26 cellular contexts compared by ENCODE assay signal in genomic region chr7:148457310-148457921, GRCh38.
"Had no signal": no experiment of that assay in that cellular context is flagged by ENCODE, and none has a peak within 500 bp of the region (broad histone marks: within the 10 kb centered on the region; RNA-seq: fewer than 3 reads in every experiment).

No MANE protein-coding gene starts in this region.

- H3K36me3 ChIP-seq: colonic mucosa, esophagus squamous epithelium, gastroesophageal sphincter had no signal

- H3K4me3 ChIP-seq: body of pancreas, colonic mucosa, esophagus squamous epithelium, gastroesophageal sphincter had no signal

- H3K27me3 ChIP-seq: body of pancreas, colonic mucosa, gastroesophageal sphincter had no signal

- DNase-seq: activated CD4-positive, alpha-beta T cell treated with anti-CD3 and anti-CD28 coated beads for 1 hour; activated CD4-positive, alpha-beta T cell treated with anti-CD3 and anti-CD28 coated beads for 4 hours; activated CD4-positive, alpha-beta T cell treated with anti-CD3 and anti-CD28 coated beads, Interleukin-2, amount 10 ng/mL, durations not matched to agents 7 days and 5 days; activated CD4-positive, alpha-beta T cell treated with anti-CD3 and anti-CD28 coated beads, Interleukin-2, amount 50 U/mL, for 4 hours; activated CD8-positive, alpha-beta memory T cell treated with anti-CD3 and anti-CD28 coated beads for 24 hours; activated CD8-positive, alpha-beta T cell treated with anti-CD3 and anti-CD28 coated beads for 36 hours; activated effector memory CD4-positive, alpha-beta T cell treated with Interleukin-2 at 50 U/mL for 16 hours; activated gamma-delta T cell treated with Interleukin-2 at 50 U/mL for 16 hours; activated naive CD4-positive, alpha-beta T cell treated with anti-CD3 and anti-CD28 coated beads, Interleukin-2, amount 50 U/mL, for 16 hours; activated naive CD4-positive, alpha-beta T cell treated with Interleukin-2 at 50 U/mL for 16 hours; activated T-cell treated with anti-CD3 and anti-CD28 coated beads, Interleukin-2, amount 50 U/mL, for 4 hours; amniotic stem cell; anterior cingulate cortex; body of pancreas; central memory CD4-positive, alpha-beta T cell; cerebellar nuclear complex; colonic mucosa; effector CD8-positive, alpha-beta T cell; esophagus squamous epithelium; foreskin melanocyte; T-helper 1 cell; T-helper 17 cell had no signal

- H3K9me3 ChIP-seq: body of pancreas, colonic mucosa, esophagus squamous epithelium, gastroesophageal sphincter had no signal

- H3K4me3 Mint-ChIP-seq: activated CD4-positive, alpha-beta T cell treated with anti-CD3 and anti-CD28 coated beads, Interleukin-2, amount 10 ng/mL, durations not matched to agents 7 days and 5 days; activated CD8-positive, alpha-beta T cell treated with anti-CD3 and anti-CD28 coated beads for 36 hours; activated naive CD8-positive, alpha-beta T cell; activated T-cell treated with anti-CD3 and anti-CD28 coated beads, Interleukin-2, amount 50 U/mL, for 4 hours; activated T-helper 17 cell treated with anti-CD3 and anti-CD28 coated beads, Interleukin-2, amount 50 U/mL, for 72 hours; T-helper 17 cell had no signal

- ATAC-seq: activated CD8-positive, alpha-beta T cell treated with anti-CD3 and anti-CD28 coated beads for 36 hours; activated T-helper 17 cell treated with anti-CD3 and anti-CD28 coated beads, Interleukin-2, amount 50 U/mL, for 72 hours; body of pancreas; gastroesophageal sphincter; T-helper 17 cell had no signal

- H3K4me1 ChIP-seq: body of pancreas, colonic mucosa, esophagus squamous epithelium, gastroesophageal sphincter had no signal

- H3K27ac Mint-ChIP-seq: activated CD4-positive, alpha-beta T cell treated with anti-CD3 and anti-CD28 coated beads, Interleukin-2, amount 10 ng/mL, durations not matched to agents 7 days and 5 days; activated CD8-positive, alpha-beta T cell treated with anti-CD3 and anti-CD28 coated beads for 36 hours; activated naive CD8-positive, alpha-beta T cell; activated T-helper 17 cell treated with anti-CD3 and anti-CD28 coated beads, Interleukin-2, amount 50 U/mL, for 72 hours; T-helper 17 cell had no signal

- H3K4me1 Mint-ChIP-seq: activated T-helper 17 cell treated with anti-CD3 and anti-CD28 coated beads, Interleukin-2, amount 50 U/mL, for 72 hours had no signal

- H3K27ac ChIP-seq: body of pancreas, colonic mucosa, epithelial cell of prostate, esophagus squamous epithelium, gastroesophageal sphincter had no signal

- H3K9me3 Mint-ChIP-seq: activated CD4-positive, alpha-beta T cell treated with anti-CD3 and anti-CD28 coated beads, Interleukin-2, amount 10 ng/mL, durations not matched to agents 7 days and 5 days; activated CD8-positive, alpha-beta T cell treated with anti-CD3 and anti-CD28 coated beads for 36 hours; activated T-cell treated with anti-CD3 and anti-CD28 coated beads, Interleukin-2, amount 50 U/mL, for 4 hours; activated T-helper 17 cell treated with anti-CD3 and anti-CD28 coated beads, Interleukin-2, amount 50 U/mL, for 72 hours had no signal

- H3K36me3 Mint-ChIP-seq: activated naive CD8-positive, alpha-beta T cell had no signal
